Comparison of ENCODE assay signal across 18 cellular contexts in the genomic region with DNA sequence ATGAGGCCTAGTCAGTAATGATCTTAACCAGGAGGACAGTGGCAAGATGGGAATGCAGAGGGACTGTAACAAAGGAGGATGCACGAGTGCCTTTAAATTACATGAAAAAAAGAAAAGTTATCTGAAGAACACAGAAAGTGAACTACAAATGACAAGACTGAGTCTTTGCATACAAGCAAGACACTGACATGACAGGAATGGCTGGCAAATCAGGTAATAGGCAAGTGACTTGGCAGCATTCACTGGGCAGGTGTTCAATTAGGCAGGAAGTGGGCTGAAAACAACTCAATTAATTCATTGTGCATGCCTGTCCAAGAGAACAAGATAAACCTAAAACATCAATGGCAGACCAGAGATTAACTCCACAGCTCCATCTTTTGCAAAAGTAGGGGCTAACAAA. TPM values are rescaled to one million over a fixed set of nuclear protein-coding genes. Genes with fewer than 3 reads are reported as not detected.
DNase-seq lines count a peak whose midpoint lies in the region; ATAC-seq, FAIRE-seq and TF ChIP-seq lines count a peak whose summit lies in the region.
"Had no signal": no experiment of that assay in that cellular context is flagged by ENCODE, and none has a peak within 500 bp of the region (broad histone marks: within the 10 kb centered on the region; RNA-seq: fewer than 3 reads in every experiment).

No MANE protein-coding gene starts in this region.

- H3K9me2 ChIP-seq in hepatocyte (replicated peaks; ENCODE audit: insufficient read depth) = no peaks in the 10 kb centered on the region

- H4K20me1 ChIP-seq in K562 (replicated peaks; ENCODE audit: control insufficient read depth, insufficient read depth, low read length) = 0 out of 2 replicates have a peak, but pooled peaks cover 3% of the 10 kb centered on the region
- H4K20me1 ChIP-seq in hepatocyte (ENCODE audit: insufficient read depth, poor library complexity, severe bottlenecking) = peaks cover 4% of the 10 kb centered on the region

- CTCF ChIA-PET in K562 (lab: Yijun Ruan, JAX; ENCODE audit: low intra/inter-chr PET ratio) = no interaction called here

- intact Hi-C loops in K562 (cut with micrococcal nuclease) = no loop called here

- FAIRE-seq in K562 (lab: Jason Lieb, UNC) = no peak
- FAIRE-seq: colon, GM19239 had no signal

- BruUV-seq in K562 (replicated peaks; lab: Mats Ljungman, UMichigan) = no TSS peak

- no peaks in the 10 kb centered on the region for H3K79me2 ChIP-seq in K562 (ENCODE audit: control insufficient read depth, insufficient read depth, low read length)
- H3K79me2 ChIP-seq in hepatocyte = peaks cover 68% of the 10 kb centered on the region

- H3K9me1 ChIP-seq in K562 (ENCODE audit: control insufficient read depth, insufficient read depth, low read length) = no peaks in the 10 kb centered on the region

- no peak for TF ChIP-seq CTCF in K562 (IDR thresholded peaks at IDR 0.05 in 2 of 3, conservative IDR thresholded peaks at IDR 0.05 in 1 of 3; ENCODE audit: insufficient read depth in 2 of 3, low read depth in 1 of 3, low read length in 3 of 3)
- TF ChIP-seq CTCF in hepatocyte (IDR thresholded peaks at IDR 0.05; ENCODE audit: poor library complexity) = no peak

- H3K4me1 ChIP-seq in K562 (replicated peaks in 1 of 2; ENCODE audit: control insufficient read depth in 2 of 2, insufficient read depth in 2 of 2, low read length in 2 of 2) (no peaks in the 10 kb centered on the region), hepatocyte (ENCODE audit: insufficient read depth) (peaks cover 2% of the 10 kb centered on the region)

- no peak for TF ChIP-seq RAD21 in K562 (CRISPR knock-in tag; conservative IDR thresholded peaks at IDR 0.05 in 1 of 2, IDR thresholded peaks at IDR 0.05 in 1 of 2)

- POLR2A ChIA-PET in K562 (lab: Yijun Ruan, JAX) = no interaction called here

- H3K36me3 ChIP-seq in K562 (ENCODE audit: control insufficient read depth, insufficient read depth, low read length) (no peaks in the 10 kb centered on the region), hepatocyte (replicated peaks; ENCODE audit: insufficient read depth, low read depth) (no peaks in the 10 kb centered on the region)
- H3K36me3 ChIP-seq: Peyer's patch, thyroid gland had no signal

- TF ChIP-seq EP300 in K562 (IDR thresholded peaks at IDR 0.05; ENCODE audit: low read length) = no peak

- H3K27ac ChIP-seq in K562 (ENCODE audit: extremely low read depth, low read depth, low read length) = no peak overlapping the region
- no peak overlapping the region for H3K27ac ChIP-seq in hepatocyte
- H3K27ac ChIP-seq: Peyer's patch, thyroid gland had no signal

- H3K4me2 ChIP-seq in K562 (ENCODE audit: insufficient read depth, low read length) (no peak overlapping the region), hepatocyte (no peak overlapping the region)

- 18% methylated on average over 1 of the region's 1 CpG for WGBS in K562 (ENCODE audit: insufficient coverage, low coverage, missing lambda C conversion rate)
- 75% methylated on average over 1 of the region's 1 CpG for WGBS in hepatocyte (ENCODE audit: low lambda C conversion rate, missing lambda C conversion rate)

- TF ChIP-seq POLR2A in K562 (conservative IDR thresholded peaks at IDR 0.05) = no peak

- H3K27me3 ChIP-seq in K562 (ENCODE audit: control insufficient read depth in 2 of 2, insufficient read depth in 2 of 2, low read length in 2 of 2) (no peaks in the 10 kb centered on the region), hepatocyte (no peaks in the 10 kb centered on the region)
- H3K27me3 ChIP-seq: Peyer's patch, thyroid gland had no signal

- no peak overlapping the region for H3K9ac ChIP-seq in K562 (ENCODE audit: insufficient read depth in 1 of 2, low read depth in 2 of 2, low read length in 2 of 2)

- no peak for ATAC-seq in K562
- ATAC-seq: stimulated activated effector memory CD8-positive, alpha-beta T cell treated with anti-CD3 and anti-CD28 coated beads, Interleukin-12 subunit alpha, Interleukin-12 subunit beta, amount 100 ng/mL, for 72 hours had no signal

- in situ Hi-C loops in K562 (cut with MboI) = no loop called here

- H3K4me3 ChIP-seq in K562 (no peak overlapping the region), hepatocyte (no peak overlapping the region)
- H3K4me3 ChIP-seq: Peyer's patch, thyroid gland had no signal

- no peak overlapping the region for H2AFZ ChIP-seq in K562 (ENCODE audit: low read depth, low read length)
- H2AFZ ChIP-seq in hepatocyte = no peak overlapping the region

- H3K9me3 ChIP-seq in K562 (replicated peaks; ENCODE audit: control insufficient read depth, insufficient read depth, low read depth, low read length) = no peaks in the 10 kb centered on the region
- H3K9me3 ChIP-seq in hepatocyte (ENCODE audit: low read depth) = no peaks in the 10 kb centered on the region
- H3K9me3 ChIP-seq: Peyer's patch, thyroid gland had no signal

- DNase-seq in DMS53 (lab: John Stamatoyannopoulos, UW) (peak; percentile 44), NCI-H1105 (lab: John Stamatoyannopoulos, UW) (peak; percentile 82), NCI-H510A treated with DMSO at 0.1 percent for 48 hours (lab: John Stamatoyannopoulos, UW) (peak; percentile 84), K562 (ENCODE audit: extremely low read depth in 1 of 4, low spot score in 3 of 4) (no peak), Kasumi-1 (lab: John Stamatoyannopoulos, UW) (no peak), hepatocyte (ENCODE audit: low spot score) (no peak)
- DNase-seq in activated effector memory CD4-positive, alpha-beta T cell treated with Interleukin-2 at 50 U/mL for 16 hours = no peak
- DNase-seq: activated CD4-positive, alpha-beta T cell treated with anti-CD3 and anti-CD28 coated beads for 48 hours; activated CD8-positive, alpha-beta memory T cell treated with anti-CD3 and anti-CD28 coated beads, Interleukin-2, amount 50 U/mL, for 48 hours; activated naive CD4-positive, alpha-beta T cell; hypothalamus; kidney glomerular epithelial cell; Peyer's patch; stimulated activated CD4-positive, alpha-beta T cell treated with anti-CD3 and anti-CD28 coated beads, Interleukin-12 subunit alpha, Interleukin-12 subunit beta, amount 100 ng/mL, for 4 hours; thyroid gland had no signal

TF ChIP-seq in K562, 482 proteins besides CTCF, POLR2A, EP300 and RAD21:
- TF ChIP-seq BDP1 (IDR thresholded peaks at IDR 0.05; ENCODE audit: insufficient read depth, insufficient read length) (no peak), CREBBP (IDR thresholded peaks at IDR 0.05; ENCODE audit: low read depth, low read length) (peak; percentile 64)

RNA-seq across cellular contexts. Expression of a gene that starts 24.0 kb away (rescaled TPM):
- total RNA-seq in K562 (2011; cell fraction: chromatin; rRNA removed; ENCODE audit: low replicate concordance) = 1.7 and 3.1 TPM in 2 replicates
- 3.3 and 4.8 TPM in 2 replicates for total RNA-seq in K562 (2011; cell fraction: nucleolus; rRNA removed)
- 3.3 and 5.0 TPM in 2 replicates for total RNA-seq in K562 (2011; cell fraction: nucleoplasm; rRNA removed)
- total RNA-seq in K562 (2014; rRNA removed) = 15.3 and 36.6 TPM in 2 replicates
- total RNA-seq in K562 (2014; rRNA removed; fragmentation: Illumina TruSeq; extraction: Trizol) = 16.0 and 19.1 TPM in 2 replicates
- total RNA-seq in K562 (2015; rRNA removed; fragmentation: Illumina TruSeq; extraction: Trizol) = 14.1 and 21.1 TPM in 2 replicates
- total RNA-seq in K562 (2021) = 16.9 and 18.5 TPM in 2 replicates
- 9.5 and 11.5 TPM in 2 replicates for polyA plus RNA-seq in K562 (2011; rRNA removed)
- 8.6 and 11.3 TPM in 2 replicates for polyA plus RNA-seq in K562 (2011; cell fraction: cytosol; rRNA removed)
- polyA plus RNA-seq in K562 (2011; cell fraction: nucleus; rRNA removed) = 2.6 and 5.4 TPM in 2 replicates
- polyA plus RNA-seq in K562 (2012) = 36.6 and 56.8 TPM in 2 replicates
- 15.4 and 22.3 TPM in 2 replicates for polyA plus RNA-seq in K562 (2014; fragmentation: Illumina TruSeq; extraction: Trizol)
- polyA plus RNA-seq in K562 (2014; fragmentation: Nextera tagmentation; extraction: Ambion mirVana) = 1 to 10 TPM; 1.8 to 2.2 TPM
- polyA plus RNA-seq in K562 (2014; rRNA removed) = 18.3 and 27.8 TPM in 2 replicates
- 3.3 and 3.5 TPM in 2 replicates for polyA minus RNA-seq in K562 (2011; rRNA and poly(A)+ RNA removed)
- polyA minus RNA-seq in K562 (2011; cell fraction: cytosol; rRNA and poly(A)+ RNA removed) = 5.6 TPM in 1 of 2 replicates, not detected in the other
- polyA minus RNA-seq in K562 (2011; cell fraction: nucleus; rRNA and poly(A)+ RNA removed) = 1.4 and 1.6 TPM in 2 replicates
- 23.5 and 36.1 TPM in 2 replicates for total RNA-seq in hepatocyte
- 59.6 and 60.9 TPM in 2 replicates for polyA plus RNA-seq in hepatocyte

Comparison
In these comparisons a context has a peak if more than half of its experiments do, and no peak if none do; other contexts are left out.
1. DNase-seq: peak in DMS53 (single experiment), NCI-H1105 (single experiment) and NCI-H510A treated with DMSO at 0.1 percent for 48 hours (single experiment); none in K562 (0 of 4), Kasumi-1 (0 of 2), activated effector memory CD4-positive, alpha-beta T cell treated with Interleukin-2 at 50 U/mL for 16 hours (single experiment) and hepatocyte (single experiment).